In genomic region chr12:10291030-10291429, GRCh38 we compare ENCODE assay signal across 24 cellular contexts. TPM values are rescaled to one million over a fixed set of nuclear protein-coding genes. Genes with fewer than 3 reads are reported as not detected.
"Had no signal": no experiment of that assay in that cellular context is flagged by ENCODE, and none has a peak within 500 bp of the region (broad histone marks: within the 10 kb centered on the region; RNA-seq: fewer than 3 reads in every experiment).

No MANE protein-coding gene starts in this region.

- DNase-seq: activated B cell treated with CpG ODN at 0.5 μM for 24 hours; activated CD4-positive, alpha-beta T cell treated with anti-CD3 and anti-CD28 coated beads for 1 hour; activated CD4-positive, alpha-beta T cell treated with anti-CD3 and anti-CD28 coated beads, Interleukin-2, amount 10 ng/mL, durations not matched to agents 24 days and 14 days; activated CD4-positive, alpha-beta T cell treated with anti-CD3 and anti-CD28 coated beads, Interleukin-2, amount 50 U/mL, for 48 hours; activated gamma-delta T cell; activated naive CD4-positive, alpha-beta T cell treated with anti-CD3 and anti-CD28 coated beads, Interleukin-2, amount 50 U/mL, for 16 hours; activated T-cell treated with anti-CD3 and anti-CD28 coated beads for 4 hours; activated T-cell treated with anti-CD3 and anti-CD28 coated beads, Interleukin-2, amount 50 U/mL, for 48 hours; adrenal gland; anterior cingulate cortex; MG63; MV-4-11; NCI-H1092 treated with DMSO at 0.1 percent for 48 hours; NCI-H1417 treated with DMSO at 0.1 percent for 48 hours; NCI-H1694; NCI-H2029; NCI-H510A treated with DMSO at 0.1 percent for 48 hours; NCI-H69; SIG-M5; T-cell; T-helper 2 cell; T1000 had no signal

- H3K4me3 Mint-ChIP-seq: activated B cell treated with CpG ODN at 0.5 μM for 24 hours; activated CD4-positive, alpha-beta T cell treated with anti-CD3 and anti-CD28 coated beads, Interleukin-2, amount 10 ng/mL, durations not matched to agents 24 days and 14 days; activated T-helper 17 cell treated with anti-CD3 and anti-CD28 coated beads, Interleukin-2, amount 50 U/mL, for 72 hours had no signal

- H3K27me3 Mint-ChIP-seq: T-cell had no signal

- H3K4me3 ChIP-seq: adrenal gland, MG63 had no signal

- ATAC-seq: activated T-helper 17 cell treated with anti-CD3 and anti-CD28 coated beads, Interleukin-2, amount 50 U/mL, for 72 hours; T-cell had no signal

- H3K27me3 ChIP-seq: adrenal gland, MG63 had no signal

- H3K27ac Mint-ChIP-seq: activated B cell treated with CpG ODN at 0.5 μM for 24 hours; activated CD4-positive, alpha-beta T cell treated with anti-CD3 and anti-CD28 coated beads, Interleukin-2, amount 10 ng/mL, durations not matched to agents 24 days and 14 days; activated T-helper 17 cell treated with anti-CD3 and anti-CD28 coated beads, Interleukin-2, amount 50 U/mL, for 72 hours had no signal

- H3K36me3 Mint-ChIP-seq: T-cell had no signal

- H3K9me3 Mint-ChIP-seq: activated B cell treated with CpG ODN at 0.5 μM for 24 hours; activated T-helper 17 cell treated with anti-CD3 and anti-CD28 coated beads, Interleukin-2, amount 50 U/mL, for 72 hours; T-cell had no signal

- H3K36me3 ChIP-seq: adrenal gland, MG63 had no signal

- H3K9me3 ChIP-seq: adrenal gland, MG63 had no signal

- H3K4me1 ChIP-seq: adrenal gland had no signal

- H3K4me1 Mint-ChIP-seq: activated B cell treated with CpG ODN at 0.5 μM for 24 hours had no signal

- H3K27ac ChIP-seq: adrenal gland had no signal

RNA-seq across cellular contexts. Expression of gene KLRD1, which starts 16.6 kb away (rescaled TPM):
- total RNA-seq: RPMI7951 had no signal
